12 cellular contexts compared by ENCODE assay signal in genomic region chr1:182783068-182783467, GRCh38. TPM values are rescaled to one million over a fixed set of nuclear protein-coding genes. Genes with fewer than 3 reads are reported as not detected.
DNase-seq lines count a peak whose midpoint lies in the region; ATAC-seq and TF ChIP-seq lines count a peak whose summit lies in the region.
"Had no signal": no experiment of that assay in that cellular context is flagged by ENCODE, and none has a peak within 500 bp of the region (broad histone marks: within the 10 kb centered on the region; RNA-seq: fewer than 3 reads in every experiment).

No MANE protein-coding gene starts in this region.

- H3K27me3 ChIP-seq in GM23338 (ENCODE audit: insufficient read depth), result peaks cover 13% of the 10 kb centered on the region
- H3K27me3 ChIP-seq: ovary had no signal

- H2AFZ ChIP-seq in GM23338, result no peak overlapping the region

- H3F3A ChIP-seq in GM23338 (replicated peaks; ENCODE audit: low read depth), result no peaks in the 10 kb centered on the region

- H3K27me3 Mint-ChIP-seq in GM23338 (ENCODE audit: insufficient read depth, low read depth, poor library complexity) (peaks cover 9% of the 10 kb centered on the region), T-cell (no peaks in the 10 kb centered on the region)

- no peak overlapping the region for H3K4me2 ChIP-seq in GM23338

- POLR2A ChIA-PET in RWPE1 (lab: Yijun Ruan, JAX; ENCODE audit: low non-redundant PET), result no interaction called here
- POLR2A ChIA-PET in T-cell (lab: Charles Lee), result no interaction called here

- DNase-seq in ELR (ENCODE audit: low read depth) (peak; percentile 22), GM23338 (ENCODE audit: low spot score) (peak; percentile 66), SHP77 treated with DMSO at 0.1 percent for 48 hours (lab: John Stamatoyannopoulos, UW) (peak; percentile 24), iPS-NIHi11 (ENCODE audit: low spot score) (peak; percentile 30), RWPE1 (ENCODE audit: low spot score) (no peak), T-cell (no peak), activated gamma-delta T cell (lab: John Stamatoyannopoulos, UW) (no peak)
- DNase-seq in stimulated activated CD4-positive, alpha-beta T cell treated with anti-CD3 and anti-CD28 coated beads, Interleukin-4, amount 100 ng/mL, for 1 hour, result no peak
- DNase-seq: T1000 had no signal

- peak; percentile 50 to 72 for TF ChIP-seq CTCF in GM23338 (conservative IDR thresholded peaks at IDR 0.05; ENCODE audit: low read depth in 2 of 2)
- no peak for TF ChIP-seq CTCF in RWPE1 (conservative IDR thresholded peaks at IDR 0.05; ENCODE audit: low read depth)

- peaks cover 7% of the 10 kb centered on the region for H3K4me1 ChIP-seq in GM23338 (ENCODE audit: insufficient read depth)

- H3K9me3 Mint-ChIP-seq in GM23338 (no peaks in the 10 kb centered on the region), T-cell (no peaks in the 10 kb centered on the region)
- H3K9me3 Mint-ChIP-seq: activated T-helper 2 cell treated with anti-CD3 and anti-CD28 coated beads, Interferon-gamma antibody, Interleukin-2, Interleukin-4, amounts not matched to agents 10 μg/mL and 5 μg/mL and 100 μg/mL, durations not matched to agents 14 hours and 24 hours and 36 hours; CD8-positive, alpha-beta memory T cell had no signal

- H4K20me1 ChIP-seq in GM23338 (replicated peaks; ENCODE audit: insufficient read depth), result no peaks in the 10 kb centered on the region

- H3K9me2 ChIP-seq in GM23338 (ENCODE audit: insufficient read depth), result no peaks in the 10 kb centered on the region

- no peaks in the 10 kb centered on the region for H3K36me3 Mint-ChIP-seq in GM23338 (ENCODE audit: low read depth)
- no peaks in the 10 kb centered on the region for H3K36me3 Mint-ChIP-seq in T-cell
- H3K36me3 Mint-ChIP-seq: CD8-positive, alpha-beta memory T cell had no signal

- H3K27ac ChIP-seq in GM23338 (ENCODE audit: low read depth) (no peak overlapping the region), RWPE1 (no peak overlapping the region)
- H3K27ac ChIP-seq: ovary had no signal

- H3K4me1 Mint-ChIP-seq in GM23338, result peaks cover 23% of the 10 kb centered on the region
- peaks cover 4 to 10% (median 5%) of the 10 kb centered on the region in 3 donors for H3K4me1 Mint-ChIP-seq in T-cell

- H3K4me3 ChIP-seq in GM23338, result no peak overlapping the region
- H3K4me3 ChIP-seq: ovary had no signal

- H3K27ac Mint-ChIP-seq in GM23338 (no peak overlapping the region), T-cell (no peak overlapping the region)
- H3K27ac Mint-ChIP-seq: activated T-helper 2 cell treated with anti-CD3 and anti-CD28 coated beads, Interferon-gamma antibody, Interleukin-2, Interleukin-4, amounts not matched to agents 10 μg/mL and 5 μg/mL and 100 μg/mL, durations not matched to agents 14 hours and 24 hours and 36 hours; CD8-positive, alpha-beta memory T cell had no signal

- H3K36me3 ChIP-seq in GM23338 (ENCODE audit: insufficient read depth), result no peaks in the 10 kb centered on the region
- H3K36me3 ChIP-seq: ovary had no signal

- H3K79me2 ChIP-seq in GM23338 (replicated peaks; ENCODE audit: insufficient read depth), result no peaks in the 10 kb centered on the region

- CTCF ChIA-PET in RWPE1 (lab: Yijun Ruan, JAX) (interaction anchor here (0.6 to 7.0 kb wide), 14 partner anchors 11 to 1677 kb away, joined by 3 to 106 read pairs (median 5); partner anchors contain the start of gene RGS16), T-cell (lab: Charles Lee) (interaction anchor here (0.5 to 10.8 kb wide), 8 partner anchors 9 to 648 kb away, joined by 3 to 257 read pairs (median 9); no protein-coding TSS in a partner anchor)

- peak; percentile 69 for ATAC-seq in GM23338
- no peak for ATAC-seq in T-cell (replicated peaks in 1 of 4)

- no peak overlapping the region for H3K4me3 Mint-ChIP-seq in GM23338
- H3K4me3 Mint-ChIP-seq in T-cell, result no peak overlapping the region
- H3K4me3 Mint-ChIP-seq: CD8-positive, alpha-beta memory T cell had no signal

TF ChIP-seq in GM23338, 12 proteins besides CTCF, POLR2A, EP300 and RAD21 (continues in another document):
- TF ChIP-seq, protein P1, sequence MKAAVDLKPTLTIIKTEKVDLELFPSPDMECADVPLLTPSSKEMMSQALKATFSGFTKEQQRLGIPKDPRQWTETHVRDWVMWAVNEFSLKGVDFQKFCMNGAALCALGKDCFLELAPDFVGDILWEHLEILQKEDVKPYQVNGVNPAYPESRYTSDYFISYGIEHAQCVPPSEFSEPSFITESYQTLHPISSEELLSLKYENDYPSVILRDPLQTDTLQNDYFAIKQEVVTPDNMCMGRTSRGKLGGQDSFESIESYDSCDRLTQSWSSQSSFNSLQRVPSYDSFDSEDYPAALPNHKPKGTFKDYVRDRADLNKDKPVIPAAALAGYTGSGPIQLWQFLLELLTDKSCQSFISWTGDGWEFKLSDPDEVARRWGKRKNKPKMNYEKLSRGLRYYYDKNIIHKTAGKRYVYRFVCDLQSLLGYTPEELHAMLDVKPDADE (IDR thresholded peaks at IDR 0.05), result no peak
- TF ChIP-seq, protein P2, sequence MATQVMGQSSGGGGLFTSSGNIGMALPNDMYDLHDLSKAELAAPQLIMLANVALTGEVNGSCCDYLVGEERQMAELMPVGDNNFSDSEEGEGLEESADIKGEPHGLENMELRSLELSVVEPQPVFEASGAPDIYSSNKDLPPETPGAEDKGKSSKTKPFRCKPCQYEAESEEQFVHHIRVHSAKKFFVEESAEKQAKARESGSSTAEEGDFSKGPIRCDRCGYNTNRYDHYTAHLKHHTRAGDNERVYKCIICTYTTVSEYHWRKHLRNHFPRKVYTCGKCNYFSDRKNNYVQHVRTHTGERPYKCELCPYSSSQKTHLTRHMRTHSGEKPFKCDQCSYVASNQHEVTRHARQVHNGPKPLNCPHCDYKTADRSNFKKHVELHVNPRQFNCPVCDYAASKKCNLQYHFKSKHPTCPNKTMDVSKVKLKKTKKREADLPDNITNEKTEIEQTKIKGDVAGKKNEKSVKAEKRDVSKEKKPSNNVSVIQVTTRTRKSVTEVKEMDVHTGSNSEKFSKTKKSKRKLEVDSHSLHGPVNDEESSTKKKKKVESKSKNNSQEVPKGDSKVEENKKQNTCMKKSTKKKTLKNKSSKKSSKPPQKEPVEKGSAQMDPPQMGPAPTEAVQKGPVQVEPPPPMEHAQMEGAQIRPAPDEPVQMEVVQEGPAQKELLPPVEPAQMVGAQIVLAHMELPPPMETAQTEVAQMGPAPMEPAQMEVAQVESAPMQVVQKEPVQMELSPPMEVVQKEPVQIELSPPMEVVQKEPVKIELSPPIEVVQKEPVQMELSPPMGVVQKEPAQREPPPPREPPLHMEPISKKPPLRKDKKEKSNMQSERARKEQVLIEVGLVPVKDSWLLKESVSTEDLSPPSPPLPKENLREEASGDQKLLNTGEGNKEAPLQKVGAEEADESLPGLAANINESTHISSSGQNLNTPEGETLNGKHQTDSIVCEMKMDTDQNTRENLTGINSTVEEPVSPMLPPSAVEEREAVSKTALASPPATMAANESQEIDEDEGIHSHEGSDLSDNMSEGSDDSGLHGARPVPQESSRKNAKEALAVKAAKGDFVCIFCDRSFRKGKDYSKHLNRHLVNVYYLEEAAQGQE (IDR thresholded peaks at IDR 0.05; ENCODE audit: unreplicated experiment), result no peak
- no peak for TF ChIP-seq NANOG (IDR thresholded peaks at IDR 0.05; ENCODE audit: borderline replicate concordance)
- no peak for TF ChIP-seq CREB1 (CRISPR knock-in tag; IDR thresholded peaks at IDR 0.05; ENCODE audit: low read depth)
- TF ChIP-seq EZH2phosphoT487 (IDR thresholded peaks at IDR 0.05; ENCODE audit: unreplicated experiment), result no peak

RNA-seq across cellular contexts. Expression of gene NPL, which starts 6.5 kb away (rescaled TPM):
- 1.2 and 2.8 TPM in 2 replicates for total RNA-seq in GM23338 (2014; rRNA removed; shearing (Covaris generic))
- 2.4 TPM in 2 replicates for polyA plus RNA-seq in GM23338 (2016; fragmentation: Nextera tagmentation; extraction: Ambion mirVana)
- 1 to 10 TPM; 2.5 to 5.4 (median 4.2) TPM for total RNA-seq in T-cell

RNA-seq across cellular contexts. Expression of gene DHX9, which starts 56.1 kb away (rescaled TPM):
- 239 and 262 TPM in 2 replicates for total RNA-seq in GM23338 (2014; rRNA removed; shearing (Covaris generic))
- polyA plus RNA-seq in GM23338 (2016; fragmentation: Nextera tagmentation; extraction: Ambion mirVana), result 127 and 151 TPM in 2 replicates
- total RNA-seq in T-cell, result 100 to 1,000 TPM; 180 to 264 (median 193) TPM

Comparison
In these comparisons a context has a peak if more than half of its experiments do, and no peak if none do; other contexts are left out.
1. DNase-seq: peak in ELR (single experiment), GM23338 (single experiment), SHP77 treated with DMSO at 0.1 percent for 48 hours (single experiment) and iPS-NIHi11 (single experiment); none in RWPE1 (single experiment), T-cell (0 of 34), activated gamma-delta T cell (single experiment) and stimulated activated CD4-positive, alpha-beta T cell treated with anti-CD3 and anti-CD28 coated beads, Interleukin-4, amount 100 ng/mL, for 1 hour (single experiment).